8 cellular contexts compared by ENCODE assay signal in the genomic region with DNA sequence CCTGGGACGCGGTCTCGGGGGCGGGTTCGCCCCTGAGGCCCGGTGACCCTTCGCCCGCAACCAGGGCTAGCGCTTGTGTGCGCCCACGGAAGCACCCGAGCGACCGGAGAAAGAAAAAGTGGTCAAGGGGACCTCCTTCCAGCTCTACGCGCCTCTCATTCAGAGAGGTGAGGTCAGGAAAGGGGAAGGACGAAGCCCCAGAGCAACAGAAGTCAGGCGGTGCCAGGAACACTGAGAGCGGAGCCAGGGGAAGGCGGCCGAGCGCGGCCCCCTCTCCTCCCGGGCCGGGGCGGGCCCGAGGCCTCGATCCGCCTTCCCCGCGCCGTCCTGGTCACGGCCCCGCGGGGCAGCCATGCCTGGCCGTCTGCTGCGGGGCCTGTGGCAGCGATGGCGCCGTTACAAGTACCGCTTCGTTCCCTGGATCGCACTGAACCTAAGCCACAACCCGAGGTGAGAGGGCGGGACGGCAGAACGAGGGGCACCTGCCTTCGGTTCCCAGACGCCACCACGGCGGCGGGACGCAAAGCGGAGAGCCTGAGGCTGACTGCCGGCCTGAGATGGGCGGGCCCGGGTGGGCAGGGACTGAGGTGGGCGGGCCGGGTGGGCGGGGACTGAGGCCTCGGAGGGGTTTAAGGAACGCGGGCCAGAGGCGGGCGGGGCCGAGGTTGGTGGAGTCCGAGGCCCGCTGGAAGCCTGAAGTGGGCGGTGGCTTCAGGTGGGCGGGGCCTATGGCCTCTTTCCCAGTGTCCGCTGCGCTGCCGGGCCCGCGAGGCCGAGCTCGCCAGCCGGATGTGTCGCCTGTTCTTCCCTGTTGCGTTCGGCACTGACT.
DNase-seq lines count a peak whose midpoint lies in the region; ATAC-seq and TF ChIP-seq lines count a peak whose summit lies in the region.

A gene with protein sequence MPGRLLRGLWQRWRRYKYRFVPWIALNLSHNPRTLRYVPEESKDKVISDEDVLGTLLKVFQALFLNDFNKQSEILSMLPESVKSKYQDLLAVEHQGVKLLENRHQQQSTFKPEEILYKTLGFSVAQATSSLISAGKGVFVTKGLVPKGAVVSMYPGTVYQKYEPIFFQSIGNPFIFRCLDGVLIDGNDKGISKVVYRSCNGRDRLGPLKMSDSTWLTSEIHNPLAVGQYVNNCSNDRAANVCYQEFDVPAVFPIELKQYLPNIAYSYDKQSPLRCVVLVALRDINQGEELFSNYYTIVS (plus strand): TSS at position 303 of the 829 bp plus-strand sequence. CDS start 50 bp downstream, at position 353.

- TF ChIP-seq CTCF in AG09309 (IDR thresholded peaks at IDR 0.05; ENCODE audit: control insufficient read depth, insufficient read depth, low read depth, low read length, missing control alignments): no peak

- H3K27me3 Mint-ChIP-seq in central memory CD8-positive, alpha-beta T cell: no peaks in the 10 kb centered on the region

- no peaks in the 10 kb centered on the region for H3K9me3 Mint-ChIP-seq in central memory CD8-positive, alpha-beta T cell

- peak; percentile 77 for ATAC-seq in GM19025 (IDR thresholded peaks at IDR 0.05; ENCODE audit: low read depth, unreplicated experiment)
- peak; percentile 89 for ATAC-seq in HG03280 (IDR thresholded peaks at IDR 0.05; ENCODE audit: unreplicated experiment)
- peak; percentile 85 for ATAC-seq in activated CD4-positive, CD25-positive, alpha-beta regulatory T cell treated with anti-CD3 and anti-CD28 coated beads, Interleukin-2, amount 50 U/mL, for 24 hours
- peak; percentile 81 for ATAC-seq in central memory CD8-positive, alpha-beta T cell (replicated peaks; ENCODE audit: extremely low read depth, poor library complexity, severe bottlenecking)

- H3K4me3 Mint-ChIP-seq in central memory CD8-positive, alpha-beta T cell: peak within 1 kb of the TSS; percentile 98

- peak within 1 kb of the TSS; percentile 79 for H3K4me3 ChIP-seq in AG09309 (ENCODE audit: control insufficient read depth, low read depth, low read length)

- peaks cover 2% of the 10 kb centered on the region for H3K36me3 Mint-ChIP-seq in central memory CD8-positive, alpha-beta T cell (ENCODE audit: insufficient read depth)

- DNase-seq in AG09309 (ENCODE audit: low read depth): peak; percentile 80
- DNase-seq in NCI-H345 (lab: John Stamatoyannopoulos, UW): peak; percentile 96
- DNase-seq in central memory CD8-positive, alpha-beta T cell (ENCODE audit: low spot score in 2 of 2): peak; percentile 63 to 65
- peak; percentile 97 for DNase-seq in iris pigment epithelial cell (ENCODE audit: low read depth)
- DNase-seq in stimulated activated CD4-positive, alpha-beta T cell treated with anti-CD3 and anti-CD28 coated beads, Interleukin-12 subunit alpha, Interleukin-12 subunit beta, amount 100 ng/mL, for 24 hours (ENCODE audit: low read depth in 2 of 2): peak; percentile 84 to 95

- H3K4me1 Mint-ChIP-seq in central memory CD8-positive, alpha-beta T cell: peaks cover 20% of the 10 kb centered on the region

- peak within 1 kb of the TSS; percentile 98 for H3K27ac Mint-ChIP-seq in central memory CD8-positive, alpha-beta T cell (ENCODE audit: low read depth)

Comparison
In these comparisons a context has a peak if more than half of its experiments do, and no peak if none do; other contexts are left out.
1. Peak in every context shown above with its lines: DNase-seq, ATAC-seq and H3K4me3 ChIP-seq.